1 cellular context compared by ENCODE assay signal in genomic region chr12:46383654-46384450, GRCh38.
TF ChIP-seq lines count a peak whose summit lies in the region.

No MANE protein-coding gene starts in this region.

TF ChIP-seq in K562, 482 proteins besides CTCF, POLR2A, EP300 and RAD21 (continued from another document and continues in another):
- TF ChIP-seq ZBTB43 (CRISPR knock-in tag; IDR thresholded peaks at IDR 0.05) (0 out of 2 replicates have a peak, but pooled peaks have one; percentile 16), HNRNPK (IDR thresholded peaks at IDR 0.05; ENCODE audit: low read depth, low read length, poor library complexity, severe bottlenecking) (no peak), L3MBTL2 (IDR thresholded peaks at IDR 0.05) (no peak), SMAD1 (IDR thresholded peaks at IDR 0.05; ENCODE audit: low read depth, low read length, partially characterized antibody) (no peak), ZNF217 (CRISPR knock-in tag; IDR thresholded peaks at IDR 0.05) (no peak), SIN3B (IDR thresholded peaks at IDR 0.05; ENCODE audit: low read depth) (no peak), ZNF75A (CRISPR knock-in tag; IDR thresholded peaks at IDR 0.05) (no peak), FOS (IDR thresholded peaks at IDR 0.05; ENCODE audit: extremely low read depth, insufficient read length) (no peak), PPARD (CRISPR knock-in tag; IDR thresholded peaks at IDR 0.05) (no peak), SRSF7 (optimal IDR thresholded peaks at IDR 0.05; ENCODE audit: low read depth, low read length) (no peak), NCOA4 (IDR thresholded peaks at IDR 0.05; ENCODE audit: partially characterized antibody) (no peak), SOX6 (IDR thresholded peaks at IDR 0.05) (no peak), POLR3A (IDR thresholded peaks at IDR 0.05; ENCODE audit: borderline replicate concordance, extremely low read depth, insufficient read depth, insufficient read length) (no peak), ZFPM2 (CRISPR knock-in tag; IDR thresholded peaks at IDR 0.05) (no peak), MBD1 (CRISPR knock-in tag; IDR thresholded peaks at IDR 0.05) (no peak), FOSL1 (tag; conservative IDR thresholded peaks at IDR 0.05) (peak; percentile 77), CC2D1A (IDR thresholded peaks at IDR 0.05) (no peak; the same call in 1 of the 2 replicates), ZFP36 (IDR thresholded peaks at IDR 0.05; ENCODE audit: low read depth, low read length, partially characterized antibody) (no peak), SNIP1 (IDR thresholded peaks at IDR 0.05; ENCODE audit: low read depth) (no peak), CSDE1 (IDR thresholded peaks at IDR 0.05) (no peak), ZNF184 (CRISPR knock-in tag; IDR thresholded peaks at IDR 0.05) (no peak), CBX1 (IDR thresholded peaks at IDR 0.05; ENCODE audit: low read depth) (no peak), PHB (CRISPR knock-in tag; IDR thresholded peaks at IDR 0.05) (peak; percentile 95), ARID2 (IDR thresholded peaks at IDR 0.05) (no peak), BACH1 (tag; IDR thresholded peaks at IDR 0.05) (no peak), RFX5 (IDR thresholded peaks at IDR 0.05; ENCODE audit: low read depth, low read length) (no peak), ZNF507 (tag; conservative IDR thresholded peaks at IDR 0.05) (no peak), ZNF780A (CRISPR knock-in tag; IDR thresholded peaks at IDR 0.05) (no peak), BCLAF1 (IDR thresholded peaks at IDR 0.05; ENCODE audit: borderline replicate concordance in 1 of 2, control insufficient read depth in 1 of 2, low read depth in 2 of 2, low read length in 1 of 2) (no peak), GATAD2B (IDR thresholded peaks at IDR 0.05; ENCODE audit: borderline replicate concordance) (no peak; the same call in 1 of the 2 replicates), DDX20 (tag; IDR thresholded peaks at IDR 0.05; ENCODE audit: low read depth) (no peak), NFIC (IDR thresholded peaks at IDR 0.05) (peak; percentile 39; the same call in 1 of the 2 replicates), ZNF239 (CRISPR knock-in tag; IDR thresholded peaks at IDR 0.05) (no peak), KDM4B (IDR thresholded peaks at IDR 0.05; ENCODE audit: borderline replicate concordance in 2 of 2, low read depth in 1 of 2) (no peak), ZNF444 (CRISPR knock-in tag; IDR thresholded peaks at IDR 0.05) (no peak), NR2F6 (CRISPR knock-in tag; IDR thresholded peaks at IDR 0.05) (no peak), RHOXF2B (CRISPR knock-in tag; conservative IDR thresholded peaks at IDR 0.05) (no peak), PRPF4 (IDR thresholded peaks at IDR 0.05; ENCODE audit: insufficient read depth, low read depth, low read length, poor library complexity, severe bottlenecking) (peak; percentile 21), TCF3 (CRISPR knock-in tag; IDR thresholded peaks at IDR 0.05) (no peak), CHD4 (IDR thresholded peaks at IDR 0.05; ENCODE audit: insufficient read depth, insufficient replicate concordance, low read depth, low read length, poor library complexity, severe bottlenecking) (no peak), TBP (optimal IDR thresholded peaks at IDR 0.05; ENCODE audit: low read depth, low read length) (peak; percentile 11), CREB5 (CRISPR knock-in tag; IDR thresholded peaks at IDR 0.05) (no peak), ZNF174 (CRISPR knock-in tag; IDR thresholded peaks at IDR 0.05) (no peak)
- TF ChIP-seq, protein P1, sequence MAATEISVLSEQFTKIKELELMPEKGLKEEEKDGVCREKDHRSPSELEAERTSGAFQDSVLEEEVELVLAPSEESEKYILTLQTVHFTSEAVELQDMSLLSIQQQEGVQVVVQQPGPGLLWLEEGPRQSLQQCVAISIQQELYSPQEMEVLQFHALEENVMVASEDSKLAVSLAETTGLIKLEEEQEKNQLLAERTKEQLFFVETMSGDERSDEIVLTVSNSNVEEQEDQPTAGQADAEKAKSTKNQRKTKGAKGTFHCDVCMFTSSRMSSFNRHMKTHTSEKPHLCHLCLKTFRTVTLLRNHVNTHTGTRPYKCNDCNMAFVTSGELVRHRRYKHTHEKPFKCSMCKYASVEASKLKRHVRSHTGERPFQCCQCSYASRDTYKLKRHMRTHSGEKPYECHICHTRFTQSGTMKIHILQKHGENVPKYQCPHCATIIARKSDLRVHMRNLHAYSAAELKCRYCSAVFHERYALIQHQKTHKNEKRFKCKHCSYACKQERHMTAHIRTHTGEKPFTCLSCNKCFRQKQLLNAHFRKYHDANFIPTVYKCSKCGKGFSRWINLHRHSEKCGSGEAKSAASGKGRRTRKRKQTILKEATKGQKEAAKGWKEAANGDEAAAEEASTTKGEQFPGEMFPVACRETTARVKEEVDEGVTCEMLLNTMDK (IDR thresholded peaks at IDR 0.05; ENCODE audit: borderline replicate concordance, insufficient read depth, low read depth, low read length, poor library complexity, severe bottlenecking), result no peak
- TF ChIP-seq, protein P2, sequence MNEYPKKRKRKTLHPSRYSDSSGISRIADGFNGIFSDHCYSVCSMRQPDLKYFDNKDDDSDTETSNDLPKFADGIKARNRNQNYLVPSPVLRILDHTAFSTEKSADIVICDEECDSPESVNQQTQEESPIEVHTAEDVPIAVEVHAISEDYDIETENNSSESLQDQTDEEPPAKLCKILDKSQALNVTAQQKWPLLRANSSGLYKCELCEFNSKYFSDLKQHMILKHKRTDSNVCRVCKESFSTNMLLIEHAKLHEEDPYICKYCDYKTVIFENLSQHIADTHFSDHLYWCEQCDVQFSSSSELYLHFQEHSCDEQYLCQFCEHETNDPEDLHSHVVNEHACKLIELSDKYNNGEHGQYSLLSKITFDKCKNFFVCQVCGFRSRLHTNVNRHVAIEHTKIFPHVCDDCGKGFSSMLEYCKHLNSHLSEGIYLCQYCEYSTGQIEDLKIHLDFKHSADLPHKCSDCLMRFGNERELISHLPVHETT (CRISPR knock-in tag; conservative IDR thresholded peaks at IDR 0.05 in 1 of 2, IDR thresholded peaks at IDR 0.05 in 1 of 2), result no peak
- TF ChIP-seq, protein P3, sequence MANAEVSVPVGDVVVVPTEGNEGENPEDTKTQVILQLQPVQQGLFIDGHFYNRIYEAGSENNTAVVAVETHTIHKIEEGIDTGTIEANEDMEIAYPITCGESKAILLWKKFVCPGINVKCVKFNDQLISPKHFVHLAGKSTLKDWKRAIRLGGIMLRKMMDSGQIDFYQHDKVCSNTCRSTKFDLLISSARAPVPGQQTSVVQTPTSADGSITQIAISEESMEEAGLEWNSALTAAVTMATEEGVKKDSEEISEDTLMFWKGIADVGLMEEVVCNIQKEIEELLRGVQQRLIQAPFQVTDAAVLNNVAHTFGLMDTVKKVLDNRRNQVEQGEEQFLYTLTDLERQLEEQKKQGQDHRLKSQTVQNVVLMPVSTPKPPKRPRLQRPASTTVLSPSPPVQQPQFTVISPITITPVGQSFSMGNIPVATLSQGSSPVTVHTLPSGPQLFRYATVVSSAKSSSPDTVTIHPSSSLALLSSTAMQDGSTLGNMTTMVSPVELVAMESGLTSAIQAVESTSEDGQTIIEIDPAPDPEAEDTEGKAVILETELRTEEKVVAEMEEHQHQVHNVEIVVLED (CRISPR knock-in tag; IDR thresholded peaks at IDR 0.05), result peak; percentile 30; the same call in 1 of the 2 replicates
- TF ChIP-seq, protein P4, sequence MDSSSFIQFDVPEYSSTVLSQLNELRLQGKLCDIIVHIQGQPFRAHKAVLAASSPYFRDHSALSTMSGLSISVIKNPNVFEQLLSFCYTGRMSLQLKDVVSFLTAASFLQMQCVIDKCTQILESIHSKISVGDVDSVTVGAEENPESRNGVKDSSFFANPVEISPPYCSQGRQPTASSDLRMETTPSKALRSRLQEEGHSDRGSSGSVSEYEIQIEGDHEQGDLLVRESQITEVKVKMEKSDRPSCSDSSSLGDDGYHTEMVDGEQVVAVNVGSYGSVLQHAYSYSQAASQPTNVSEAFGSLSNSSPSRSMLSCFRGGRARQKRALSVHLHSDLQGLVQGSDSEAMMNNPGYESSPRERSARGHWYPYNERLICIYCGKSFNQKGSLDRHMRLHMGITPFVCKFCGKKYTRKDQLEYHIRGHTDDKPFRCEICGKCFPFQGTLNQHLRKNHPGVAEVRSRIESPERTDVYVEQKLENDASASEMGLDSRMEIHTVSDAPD (CRISPR knock-in tag; IDR thresholded peaks at IDR 0.05), result no peak
- TF ChIP-seq, protein P5, sequence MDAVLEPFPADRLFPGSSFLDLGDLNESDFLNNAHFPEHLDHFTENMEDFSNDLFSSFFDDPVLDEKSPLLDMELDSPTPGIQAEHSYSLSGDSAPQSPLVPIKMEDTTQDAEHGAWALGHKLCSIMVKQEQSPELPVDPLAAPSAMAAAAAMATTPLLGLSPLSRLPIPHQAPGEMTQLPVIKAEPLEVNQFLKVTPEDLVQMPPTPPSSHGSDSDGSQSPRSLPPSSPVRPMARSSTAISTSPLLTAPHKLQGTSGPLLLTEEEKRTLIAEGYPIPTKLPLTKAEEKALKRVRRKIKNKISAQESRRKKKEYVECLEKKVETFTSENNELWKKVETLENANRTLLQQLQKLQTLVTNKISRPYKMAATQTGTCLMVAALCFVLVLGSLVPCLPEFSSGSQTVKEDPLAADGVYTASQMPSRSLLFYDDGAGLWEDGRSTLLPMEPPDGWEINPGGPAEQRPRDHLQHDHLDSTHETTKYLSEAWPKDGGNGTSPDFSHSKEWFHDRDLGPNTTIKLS (IDR thresholded peaks at IDR 0.05; ENCODE audit: borderline replicate concordance, low read depth), result peak; percentile 99
- TF ChIP-seq, protein P6, sequence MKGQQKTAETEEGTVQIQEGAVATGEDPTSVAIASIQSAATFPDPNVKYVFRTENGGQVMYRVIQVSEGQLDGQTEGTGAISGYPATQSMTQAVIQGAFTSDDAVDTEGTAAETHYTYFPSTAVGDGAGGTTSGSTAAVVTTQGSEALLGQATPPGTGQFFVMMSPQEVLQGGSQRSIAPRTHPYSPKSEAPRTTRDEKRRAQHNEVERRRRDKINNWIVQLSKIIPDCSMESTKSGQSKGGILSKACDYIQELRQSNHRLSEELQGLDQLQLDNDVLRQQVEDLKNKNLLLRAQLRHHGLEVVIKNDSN (CRISPR knock-in tag; IDR thresholded peaks at IDR 0.05), result no peak
